Comparison of ENCODE assay signal across 26 cellular contexts in the genomic region with DNA sequence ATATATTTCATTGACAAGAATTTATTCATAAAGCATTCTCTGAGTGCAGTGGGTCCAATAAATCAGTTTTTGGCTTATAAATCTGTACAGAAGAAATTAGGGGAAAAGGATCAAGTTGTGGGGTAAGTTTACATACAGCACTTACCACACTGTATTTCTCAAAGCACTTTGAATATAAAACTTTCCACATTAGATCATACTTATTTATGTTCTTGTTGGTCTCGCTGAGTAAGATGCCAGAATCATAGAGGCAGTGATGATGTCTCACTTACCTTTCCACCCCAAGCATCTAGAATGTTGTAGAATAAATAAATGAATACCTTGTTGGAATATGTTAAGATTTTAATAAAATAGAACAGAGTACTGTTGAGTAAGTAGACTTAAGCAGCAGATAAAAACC.
"Had no signal": no experiment of that assay in that cellular context is flagged by ENCODE, and none has a peak within 500 bp of the region (broad histone marks: within the 10 kb centered on the region; RNA-seq: fewer than 3 reads in every experiment).

No MANE protein-coding gene starts in this region.

- H3K9me3 Mint-ChIP-seq: stimulated activated memory B cell treated with anti-CD40 and anti-IgM and Interleukin-4, amounts not matched to agents 10 μg/mL and 1 μg/mL and 100 μg/mL, for 72 hours had no signal

- H3K4me3 ChIP-seq: lung, mucosa of descending colon, pancreas, prostate gland, right lobe of liver, skin epidermis, testis, thyroid gland, transverse colon, upper lobe of left lung, vagina had no signal

- DNase-seq: head of caudate nucleus; hippocampal formation; kidney glomerular epithelial cell; left cardiac atrium; mesendoderm; midbrain; mucosa of descending colon; naive thymus-derived CD4-positive, alpha-beta T cell; nucleus accumbens; pancreas; posterior cingulate gyrus; right lobe of liver; stimulated activated CD4-positive, alpha-beta T cell treated with anti-CD3 and anti-CD28 coated beads, Interleukin-4, amount 100 ng/mL, for 24 hours; stimulated activated naive CD4-positive, alpha-beta T cell treated with Interleukin-2 at 50 U/mL for 16 hours; stimulated activated naive CD8-positive, alpha-beta T cell treated with anti-CD3 and anti-CD28 coated beads, Interleukin-15, amount 100 ng/mL, for 72 hours; testis; thyroid gland; transverse colon; upper lobe of left lung had no signal

- H3K27ac ChIP-seq: pancreas, prostate gland, right lobe of liver, skin epidermis, testis, thyroid gland, transverse colon, upper lobe of left lung, vagina had no signal

- H3K9me3 ChIP-seq: mucosa of descending colon, pancreas, prostate gland, right lobe of liver, testis, thyroid gland, transverse colon, upper lobe of left lung, vagina had no signal

- H3K4me1 Mint-ChIP-seq: naive thymus-derived CD4-positive, alpha-beta T cell; stimulated activated memory B cell treated with anti-CD40 and anti-IgM and Interleukin-4, amounts not matched to agents 10 μg/mL and 1 μg/mL and 100 μg/mL, for 72 hours; stimulated activated naive CD8-positive, alpha-beta T cell treated with anti-CD3 and anti-CD28 coated beads, Interleukin-15, amount 100 ng/mL, for 72 hours had no signal

- H3K36me3 Mint-ChIP-seq: naive thymus-derived CD4-positive, alpha-beta T cell; natural killer cell treated with Interleukin-12 subunit alpha and Interleukin-12 subunit beta and Interleukin-15 and Interleukin-18, amount 100 ng/mL, for 72 hours; stimulated activated memory B cell treated with anti-CD40 and anti-IgM and Interleukin-4, amounts not matched to agents 10 μg/mL and 1 μg/mL and 100 μg/mL, for 72 hours had no signal

- H3K27me3 ChIP-seq: pancreas, right lobe of liver, testis, thyroid gland, transverse colon, upper lobe of left lung, vagina had no signal

- H3K4me1 ChIP-seq: pancreas, prostate gland, right lobe of liver, testis, thyroid gland, transverse colon, upper lobe of left lung, vagina had no signal

- ATAC-seq: left lobe of liver; mucosa of descending colon; naive thymus-derived CD4-positive, alpha-beta T cell; natural killer cell treated with Interleukin-12 subunit alpha and Interleukin-12 subunit beta and Interleukin-15 and Interleukin-18, amount 100 ng/mL, for 72 hours; right lobe of liver; stimulated activated memory B cell treated with anti-CD40 and anti-IgM and Interleukin-4, amounts not matched to agents 10 μg/mL and 1 μg/mL and 100 μg/mL, for 72 hours; stimulated activated naive CD8-positive, alpha-beta T cell treated with anti-CD3 and anti-CD28 coated beads, Interleukin-15, amount 100 ng/mL, for 72 hours had no signal

- H3K27me3 Mint-ChIP-seq: naive thymus-derived CD4-positive, alpha-beta T cell; natural killer cell treated with Interleukin-12 subunit alpha and Interleukin-12 subunit beta and Interleukin-15 and Interleukin-18, amount 100 ng/mL, for 72 hours; stimulated activated memory B cell treated with anti-CD40 and anti-IgM and Interleukin-4, amounts not matched to agents 10 μg/mL and 1 μg/mL and 100 μg/mL, for 72 hours; stimulated activated naive CD8-positive, alpha-beta T cell treated with anti-CD3 and anti-CD28 coated beads, Interleukin-15, amount 100 ng/mL, for 72 hours had no signal

- H3K36me3 ChIP-seq: pancreas, prostate gland, right lobe of liver, thyroid gland, transverse colon, upper lobe of left lung, vagina had no signal

- H3K27ac Mint-ChIP-seq: naive thymus-derived CD4-positive, alpha-beta T cell; natural killer cell treated with Interleukin-12 subunit alpha and Interleukin-12 subunit beta and Interleukin-15 and Interleukin-18, amount 100 ng/mL, for 72 hours; stimulated activated memory B cell treated with anti-CD40 and anti-IgM and Interleukin-4, amounts not matched to agents 10 μg/mL and 1 μg/mL and 100 μg/mL, for 72 hours; stimulated activated naive CD8-positive, alpha-beta T cell treated with anti-CD3 and anti-CD28 coated beads, Interleukin-15, amount 100 ng/mL, for 72 hours had no signal

- H3K4me3 Mint-ChIP-seq: naive thymus-derived CD4-positive, alpha-beta T cell; natural killer cell treated with Interleukin-12 subunit alpha and Interleukin-12 subunit beta and Interleukin-15 and Interleukin-18, amount 100 ng/mL, for 72 hours; stimulated activated memory B cell treated with anti-CD40 and anti-IgM and Interleukin-4, amounts not matched to agents 10 μg/mL and 1 μg/mL and 100 μg/mL, for 72 hours; stimulated activated naive CD8-positive, alpha-beta T cell treated with anti-CD3 and anti-CD28 coated beads, Interleukin-15, amount 100 ng/mL, for 72 hours had no signal
